11 cellular contexts compared by ENCODE assay signal in genomic region chr9:89592963-89593775, GRCh38. TPM values are rescaled to one million over a fixed set of nuclear protein-coding genes. Genes with fewer than 3 reads are reported as not detected.
A peak's percentile ranks its signal among the peaks of the same experiment; 100 is the strongest.
DNase-seq lines count a peak whose midpoint lies in the region; ATAC-seq, FAIRE-seq and TF ChIP-seq lines count a peak whose summit lies in the region.
"Had no signal": no experiment of that assay in that cellular context is flagged by ENCODE, and none has a peak within 500 bp of the region (broad histone marks: within the 10 kb centered on the region; RNA-seq: fewer than 3 reads in every experiment).

No MANE protein-coding gene starts in this region.

- no peaks in the 10 kb centered on the region for H3K36me3 Mint-ChIP-seq in H9 (ENCODE audit: insufficient read depth in 1 of 3, low read depth in 3 of 3)
- H3K36me3 Mint-ChIP-seq: CD4-positive, alpha-beta memory T cell had no signal

- H3K36me3 ChIP-seq in adipocyte (ENCODE audit: control insufficient read depth, insufficient read depth, low read length, severe bottlenecking) (no peaks in the 10 kb centered on the region), body of pancreas (replicated peaks in 1 of 2; ENCODE audit: insufficient read depth in 1 of 2, low read depth in 2 of 2) (no peaks in the 10 kb centered on the region)

- peak overlapping the region; percentile 54; the same call in 1 of the 2 replicates for H3K14ac ChIP-seq in H9 (ENCODE audit: insufficient read depth, low read length)

- H3K4me2 ChIP-seq in A549 = no peak overlapping the region
- H3K4me2 ChIP-seq in H9 (ENCODE audit: insufficient read depth, insufficient read length, low read length) = no peak overlapping the region

- peak overlapping the region; percentile 27 for H3K18ac ChIP-seq in H9 (ENCODE audit: insufficient read length, low read depth, low read length)

- no peak overlapping the region; a peak in 1 of 5 replicates for H3K4me3 Mint-ChIP-seq in H9
- H3K4me3 Mint-ChIP-seq: CD4-positive, alpha-beta memory T cell had no signal

- H3K4ac ChIP-seq in H9 (ENCODE audit: low read depth, low read length) = no peak overlapping the region

- H2BK5ac ChIP-seq in H9 (ENCODE audit: insufficient read length, low read length) = no peak overlapping the region

- no peak overlapping the region for H3T11ph ChIP-seq in H9 (ENCODE audit: low read length)

- H4K20me1 ChIP-seq in H9 (ENCODE audit: control insufficient read depth, insufficient read depth, insufficient read length) = no peaks in the 10 kb centered on the region

- H2BK20ac ChIP-seq in H9 (ENCODE audit: low read depth, low read length, poor library complexity, severe bottlenecking) = no peak overlapping the region

- POLR2A ChIA-PET in A549 (lab: Yijun Ruan, JAX) = no interaction called here
- POLR2A ChIA-PET in HEK293T (lab: Yijun Ruan, JAX) = interaction anchor here (0.6 to 1.5 kb wide), 4 partner anchors 10 to 413 kb away, joined by 3 to 4 read pairs (median 4); partner anchors contain the start of gene GADD45G

- no peak for TF ChIP-seq EP300 in A549 (IDR thresholded peaks at IDR 0.05)

- FAIRE-seq in A549 (lab: Jason Lieb, UNC) = no peak
- FAIRE-seq: islet of Langerhans had no signal

- no peaks in the 10 kb centered on the region for H3K79me1 ChIP-seq in H9 (ENCODE audit: insufficient read depth, low read depth, low read length, poor library complexity, severe bottlenecking)

- WGBS in A549 (ENCODE audit: missing lambda C conversion rate) = 38% methylated on average over 13 of the region's 15 CpGs
- WGBS in H9 (ENCODE audit: extremely low coverage, insufficient read length, low lambda C conversion rate) = no CpG with 5 or more reads among the region's 15 CpGs
- WGBS in body of pancreas, 2 donors = 49 to 59% methylated on average over 15 of the region's 15 CpGs

- peak in 1 of 2 experiments; percentile 37 for DNase-seq in A549 (ENCODE audit: low read depth in 1 of 2, low spot score in 1 of 2)
- peak; percentile 90 for DNase-seq in H9
- peak; percentile 54 for DNase-seq in adipocyte (ENCODE audit: low read depth)
- peak; percentile 45 for DNase-seq in kidney tubule cell (ENCODE audit: low spot score)
- no peak for DNase-seq in body of pancreas
- no peak for DNase-seq in HEK293T (ENCODE audit: extremely low spot score)
- DNase-seq in NCI-H2227 treated with DMSO at 0.1 percent for 48 hours (lab: John Stamatoyannopoulos, UW) = no peak
- no peak for DNase-seq in T1000 (lab: John Stamatoyannopoulos, UW)

- H3K79me2 ChIP-seq in H9 (ENCODE audit: insufficient read depth, low read length) = no peaks in the 10 kb centered on the region

- H2BK12ac ChIP-seq in H9 (ENCODE audit: insufficient read length, low read depth, low read length) = no peak overlapping the region

- CTCF ChIA-PET in A549 (lab: Yijun Ruan, JAX) (interaction anchor here (0.7 to 9.9 kb wide), 17 partner anchors 8 to 550 kb away, joined by 3 to 183 read pairs (median 6); no protein-coding TSS in a partner anchor), HEK293T (lab: Yijun Ruan, JAX) (interaction anchor here (0.5 to 2.1 kb wide), 11 partner anchors 10 to 904 kb away, joined by 4 to 12 read pairs (median 4); no protein-coding TSS in a partner anchor)

- no peak for TF ChIP-seq RAD21 in A549 (conservative IDR thresholded peaks at IDR 0.05 in 1 of 2, IDR thresholded peaks at IDR 0.05 in 1 of 2)

- no peak overlapping the region for H2BK15ac ChIP-seq in H9 (ENCODE audit: low read depth, low read length)

- H3K4me3 ChIP-seq in A549 (no peak overlapping the region), adipocyte (ENCODE audit: low read length) (no peak overlapping the region), body of pancreas (no peak overlapping the region)

- peaks cover 7% of the 10 kb centered on the region for H3K27me3 Mint-ChIP-seq in H9 (ENCODE audit: low read depth)

- no peak overlapping the region for H3K27ac ChIP-seq in A549
- no peak overlapping the region for H3K27ac ChIP-seq in H9 (ENCODE audit: insufficient read length, low read depth, low read length)
- H3K27ac ChIP-seq in body of pancreas = no peak overlapping the region
- H3K27ac ChIP-seq: VCaP had no signal

- no peak for TF ChIP-seq CTCF in A549 (IDR thresholded peaks at IDR 0.05)
- TF ChIP-seq CTCF in H9 (conservative IDR thresholded peaks at IDR 0.05) = peak; percentile 67
- TF ChIP-seq CTCF in body of pancreas (IDR thresholded peaks at IDR 0.05) = no peak

- intact Hi-C loops in body of pancreas (cut with DNase I) = loop anchor here (10.0 kb wide), 2 partner anchors 322 to 1162 kb away; no protein-coding TSS in a partner anchor

- no peak overlapping the region for H2AK5ac ChIP-seq in H9 (ENCODE audit: insufficient read length, low read length)

- H3K9me3 ChIP-seq in A549 (no peaks in the 10 kb centered on the region), H9 (ENCODE audit: control insufficient read depth, low read depth, low read length) (no peaks in the 10 kb centered on the region), adipocyte (ENCODE audit: control insufficient read depth, low read length) (no peaks in the 10 kb centered on the region), body of pancreas (no peaks in the 10 kb centered on the region)

- ATAC-seq in A549 = peak; percentile 30 to 77; a peak in 3 of 6 replicates
- ATAC-seq in body of pancreas = no peak

- TF ChIP-seq POLR2A in A549 (IDR thresholded peaks at IDR 0.05; ENCODE audit: low read length) (no peak), body of pancreas (IDR thresholded peaks at IDR 0.05) (no peak)

- no peak overlapping the region for H4K91ac ChIP-seq in H9 (ENCODE audit: insufficient read length, low read depth, low read length)

- H4K5ac ChIP-seq in H9 (ENCODE audit: insufficient read length, low read depth, low read length) = no peak overlapping the region

- H3K9ac ChIP-seq in H9 (ENCODE audit: extremely low read depth, insufficient read length, low read length) (no peak overlapping the region), adipocyte (ENCODE audit: low read length) (no peak overlapping the region)

- no peaks in the 10 kb centered on the region for H3K23me2 ChIP-seq in H9 (ENCODE audit: insufficient read length, low read depth, low read length, poor library complexity, severe bottlenecking)

- H2BK120ac ChIP-seq in H9 (ENCODE audit: low read depth, low read length, poor library complexity, severe bottlenecking) = no peak overlapping the region

- no peak overlapping the region for H4K8ac ChIP-seq in H9 (replicated peaks; ENCODE audit: insufficient read length, low read depth, low read length)

- H3K27me3 ChIP-seq in H9 (ENCODE audit: insufficient read depth, low read length) (no peaks in the 10 kb centered on the region), adipocyte (replicated peaks; ENCODE audit: control insufficient read depth, insufficient read depth, low read length) (peaks cover 30% of the 10 kb centered on the region), body of pancreas (no peaks in the 10 kb centered on the region)

- H3K4me1 ChIP-seq in A549 (no peaks in the 10 kb centered on the region), H9 (ENCODE audit: insufficient read depth, low read length) (peaks cover 3% of the 10 kb centered on the region), adipocyte (ENCODE audit: control insufficient read depth, insufficient read depth, low read length) (no peaks in the 10 kb centered on the region), body of pancreas (no peaks in the 10 kb centered on the region)

- peaks cover 19 to 22% of the 10 kb centered on the region in 2 experiments for H3K4me1 Mint-ChIP-seq in H9
- H3K4me1 Mint-ChIP-seq: CD4-positive, alpha-beta memory T cell had no signal

- H3K27ac Mint-ChIP-seq in H9 = peak overlapping the region in 1 of 3 experiments; percentile 85; a peak in 3 of 7 replicates

- H2AFZ ChIP-seq in H9 (ENCODE audit: low read length) = no peak overlapping the region

- no peak overlapping the region for H3K23ac ChIP-seq in H9 (ENCODE audit: insufficient read length, low read depth, low read length)

- H3K56ac ChIP-seq in H9 (ENCODE audit: insufficient read length, low read depth, low read length) = no peak overlapping the region

- H3K9me3 Mint-ChIP-seq in H9 = no peaks in the 10 kb centered on the region
- H3K9me3 Mint-ChIP-seq: CD4-positive, alpha-beta memory T cell had no signal

TF ChIP-seq in A549, 52 proteins besides CTCF, POLR2A, EP300 and RAD21 (continues in another document):
- no peak for TF ChIP-seq HOXB5 (CRISPR knock-in tag; IDR thresholded peaks at IDR 0.05)
- no peak for TF ChIP-seq CBX2 (IDR thresholded peaks at IDR 0.05; ENCODE audit: borderline replicate concordance, low read depth)

TF ChIP-seq in HEK293T, 16 proteins besides CTCF, POLR2A, EP300 and RAD21:
- no peak for TF ChIP-seq TARDBP (IDR thresholded peaks at IDR 0.05)
- TF ChIP-seq PKNOX1 (IDR thresholded peaks at IDR 0.05) = no peak
- no peak for TF ChIP-seq NFRKB (IDR thresholded peaks at IDR 0.05)
- no peak for TF ChIP-seq ARNT (IDR thresholded peaks at IDR 0.05)
- TF ChIP-seq ZNF384 (IDR thresholded peaks at IDR 0.05) = no peak

RNA-seq across cellular contexts. Expression of gene GADD45G, which starts 11.6 kb away (rescaled TPM):
- 0.16 TPM in 1 of 2 replicates, not detected in the other for polyA plus RNA-seq in A549 (2011; rRNA removed)
- polyA plus RNA-seq in A549 (2012; cell fraction: cytosol; rRNA removed) = 0.73 and 0.94 TPM in 2 replicates
- polyA plus RNA-seq in A549 (2012; cell fraction: nucleus; rRNA removed) = 1.2 and 1.4 TPM in 2 replicates
- polyA plus RNA-seq in A549 (2017; fragmentation: RNase III; extraction: RNeasy Plus Mini Kit Qiagen cat#74134 plus additional on column Dnase treatment) = 0.09 to 0.17 TPM (median 0.15 TPM) in 3 replicates
- polyA minus RNA-seq in A549 (2011; rRNA and poly(A)+ RNA removed) = not detected in 2 replicates
- total RNA-seq in H9 (2021) = 6.8 and 7.7 TPM in 2 replicates
- total RNA-seq in body of pancreas = 10 to 100 TPM; 30.3 to 54.2 TPM

Comparison
In these comparisons a context has a peak if more than half of its experiments do, and no peak if none do; other contexts are left out.
1. DNase-seq: peak in H9 (single experiment), adipocyte (single experiment) and kidney tubule cell (single experiment); none in body of pancreas (0 of 4), HEK293T (single experiment), NCI-H2227 treated with DMSO at 0.1 percent for 48 hours (single experiment) and T1000 (single experiment).